8 cellular contexts compared by ENCODE assay signal in the genomic region with DNA sequence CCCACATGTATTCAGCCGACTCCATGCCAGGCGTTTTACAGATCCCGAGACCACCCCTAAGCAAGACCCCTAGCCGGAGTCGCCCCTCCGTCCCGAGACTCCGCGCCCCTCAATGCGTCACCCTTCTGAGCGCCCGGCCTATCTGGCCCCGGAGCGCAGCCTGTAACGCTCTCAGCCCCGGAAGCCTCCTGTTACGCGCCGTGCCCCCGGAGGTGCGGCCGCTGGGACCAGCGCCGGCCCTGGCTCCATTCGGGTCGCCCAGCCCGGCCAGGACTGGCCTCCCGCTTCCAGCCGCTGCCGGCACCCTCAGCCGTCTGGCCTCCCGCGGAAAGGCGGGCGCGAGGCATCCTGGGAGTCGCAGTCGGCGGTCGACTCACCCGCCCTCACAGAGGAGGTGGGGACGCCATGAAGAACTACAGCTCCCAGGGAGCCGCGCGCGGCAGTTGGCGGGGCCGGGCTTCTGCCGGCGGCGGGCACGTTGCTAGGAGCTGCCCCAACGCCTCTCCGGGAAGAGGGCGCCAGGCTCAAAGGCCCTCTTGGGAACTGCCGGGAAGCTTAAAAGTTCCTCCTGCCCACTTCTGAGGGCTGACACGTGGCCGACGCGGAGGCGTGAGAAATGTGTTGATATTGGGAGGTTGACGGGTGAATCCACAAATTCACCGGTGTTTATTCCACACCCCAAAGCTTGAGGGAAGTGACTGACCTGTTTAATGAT. TPM values are rescaled to one million over a fixed set of nuclear protein-coding genes. Genes with fewer than 3 reads are reported as not detected.
DNase-seq lines count a peak whose midpoint lies in the region; TF ChIP-seq lines count a peak whose summit lies in the region.

A gene with protein sequence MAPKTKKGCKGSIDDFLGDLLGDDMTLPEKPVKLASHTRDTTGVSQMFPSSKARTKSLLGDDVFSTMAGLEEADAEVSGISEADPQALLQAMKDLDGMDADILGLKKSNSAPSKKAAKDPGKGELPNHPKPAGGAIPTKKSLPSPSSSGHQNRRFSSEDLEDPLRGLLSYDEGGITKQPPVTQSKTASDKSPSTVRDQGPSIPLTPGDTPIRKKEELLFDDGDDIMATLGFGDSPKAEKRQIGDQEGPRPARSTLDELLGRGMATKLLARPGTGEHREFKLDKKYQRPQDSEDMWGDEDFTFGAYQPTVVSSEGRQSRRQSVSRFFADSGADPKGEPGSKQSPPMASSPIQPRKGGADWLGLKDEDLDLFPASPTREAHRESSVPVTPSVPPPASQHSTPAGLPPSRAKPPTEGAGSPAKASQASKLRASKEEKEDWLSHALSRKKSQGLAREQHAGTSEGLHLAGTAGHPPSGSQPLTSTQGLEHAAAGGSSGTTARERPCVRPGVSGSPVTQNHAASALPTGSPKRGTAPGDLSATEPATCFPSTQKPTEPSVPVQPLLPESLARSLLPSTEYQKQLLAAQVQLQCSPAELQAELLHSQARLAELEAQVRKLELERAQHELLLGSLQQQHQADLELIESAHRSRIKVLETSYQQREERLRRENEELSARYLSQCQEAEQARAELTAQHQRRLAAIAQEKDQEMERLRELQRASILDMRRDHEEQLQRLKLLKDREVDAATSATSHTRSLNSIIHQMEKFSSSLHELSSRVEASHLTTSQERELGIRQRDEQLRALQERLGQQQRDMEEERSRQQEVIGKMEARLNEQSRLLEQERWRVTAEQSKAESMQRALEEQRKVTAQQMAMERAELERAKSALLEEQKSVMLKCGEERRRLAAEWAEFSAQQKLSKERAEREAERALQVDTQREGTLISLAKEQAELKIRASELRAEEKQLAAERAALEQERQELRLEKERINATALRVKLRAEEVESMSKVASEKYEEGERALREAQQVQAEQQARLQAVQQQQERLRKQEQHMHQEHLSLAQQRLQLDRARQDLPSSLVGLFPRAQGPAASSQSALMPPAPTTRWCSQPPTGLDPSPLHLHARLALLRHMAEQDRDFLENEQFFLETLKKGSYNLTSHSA (minus strand): TSS at position 316 of the 715 bp plus-strand sequence. CDS start 2,893 bp downstream, outside the sequence.

- H3K4me3 Mint-ChIP-seq in CD8-positive, alpha-beta memory T cell = peak within 1 kb of the TSS; percentile 88 to 96 (median 90)

- H3K27me3 Mint-ChIP-seq in CD8-positive, alpha-beta memory T cell = no peaks in the 10 kb centered on the region

- H3K27ac Mint-ChIP-seq in CD8-positive, alpha-beta memory T cell = peak within 1 kb of the TSS in 7 of 8 donors; percentile 71 to 93 (median 90)

- H3K9me3 ChIP-seq in CD8-positive, alpha-beta memory T cell (ENCODE audit: low read length) = no peaks in the 10 kb centered on the region

- peak within 1 kb of the TSS; percentile 87 for H3K4me3 ChIP-seq in CD8-positive, alpha-beta memory T cell (ENCODE audit: low read length)

- H3K4me1 ChIP-seq in CD8-positive, alpha-beta memory T cell (ENCODE audit: insufficient read depth, low read length) = peaks cover 10% of the 10 kb centered on the region

- no peaks in the 10 kb centered on the region for H3K9me3 Mint-ChIP-seq in CD8-positive, alpha-beta memory T cell

- CTCF ChIA-PET in CD8-positive, alpha-beta memory T cell (lab: Charles Lee) = interaction anchor here (0.5 to 1.5 kb wide), 3 partner anchors 65 to 156 kb away, joined by 3 read pairs; no protein-coding TSS in a partner anchor
- CTCF ChIA-PET in activated CD8-positive, alpha-beta memory T cell treated with anti-CD3 and anti-CD28 coated beads for 36 hours (lab: Charles Lee) = interaction anchor here (0.6 to 1.3 kb wide), 3 partner anchors 27 to 617 kb away, joined by 3 read pairs; no protein-coding TSS in a partner anchor

- peaks cover 9 to 18% (median 10%) of the 10 kb centered on the region in 3 donors for H3K4me1 Mint-ChIP-seq in CD8-positive, alpha-beta memory T cell

- no peak for TF ChIP-seq CTCF in GM20000 (IDR thresholded peaks at IDR 0.05; ENCODE audit: extremely low read depth, missing control alignments)

- peak within 1 kb of the TSS; percentile 83 for H3K27ac ChIP-seq in CD8-positive, alpha-beta memory T cell (ENCODE audit: low read depth, low read length)

- H3K36me3 Mint-ChIP-seq in CD8-positive, alpha-beta memory T cell = peaks cover 0 to 10% (median 0%) of the 10 kb centered on the region in 3 donors

- no peaks in the 10 kb centered on the region for H3K27me3 ChIP-seq in CD8-positive, alpha-beta memory T cell (ENCODE audit: insufficient read depth, low read length, poor library complexity, severe bottlenecking)

- POLR2A ChIA-PET in CD8-positive, alpha-beta memory T cell (lab: Charles Lee) = interaction anchor here (0.7 to 1.0 kb wide), 2 partner anchors 37 to 120 kb away, joined by 4 read pairs; no protein-coding TSS in a partner anchor
- POLR2A ChIA-PET in activated CD8-positive, alpha-beta memory T cell treated with anti-CD3 and anti-CD28 coated beads for 36 hours (lab: Charles Lee) = interaction anchor here (0.6 to 0.8 kb wide), 2 partner anchors 37 to 343 kb away, joined by 3 to 9 read pairs; no protein-coding TSS in a partner anchor

- peak; percentile 80 to 91 (median 83) for DNase-seq in CD8-positive, alpha-beta memory T cell
- DNase-seq in GM20000 (ENCODE audit: low spot score) = peak; percentile 98
- peak; percentile 97 for DNase-seq in HT1080 (ENCODE audit: low read depth)
- DNase-seq in NOMO-1 (lab: John Stamatoyannopoulos, UW; ENCODE audit: unreplicated experiment in 2 of 2) = peak; percentile 88 to 95
- DNase-seq in effector CD8-positive, alpha-beta T cell (lab: John Stamatoyannopoulos, UW) = peak; percentile 79
- DNase-seq in medulla oblongata (ENCODE audit: extremely low spot score) = peak; percentile 97
- DNase-seq in stimulated activated CD4-positive, alpha-beta T cell treated with anti-CD3 and anti-CD28 coated beads, TNF-alpha, amount 100 ng/mL, for 48 hours (ENCODE audit: low read depth in 3 of 3) = peak; percentile 81 to 86 (median 83)

- no peaks in the 10 kb centered on the region for H3K36me3 ChIP-seq in CD8-positive, alpha-beta memory T cell (ENCODE audit: insufficient read depth, low read length)

RNA-seq across cellular contexts. Expression of the gene that starts here (rescaled TPM):
- 10 to 100 TPM; 22.6 to 23.8 TPM for total RNA-seq in CD8-positive, alpha-beta memory T cell
- polyA plus RNA-seq in CD8-positive, alpha-beta memory T cell = 5.7 TPM
- 9.5 and 10.8 TPM in 2 replicates for total RNA-seq in HT1080 (2014; rRNA removed; shearing (Covaris generic))
- 6.2 and 8.8 TPM in 2 replicates for polyA plus RNA-seq in HT1080 (2015; cell fraction: cytosol; rRNA removed)
- polyA plus RNA-seq in HT1080 (2015; cell fraction: nucleus; rRNA removed) = 43.0 TPM in 2 replicates
- 10 to 100 TPM; 21.9 to 23.6 TPM for total RNA-seq in activated CD8-positive, alpha-beta memory T cell treated with anti-CD3 and anti-CD28 coated beads for 36 hours

Comparison
In these comparisons a context has a peak if more than half of its experiments do, and no peak if none do; other contexts are left out.
1. Peak in every context shown above with its lines: DNase-seq, H3K4me3 ChIP-seq and H3K27ac ChIP-seq.